Comparison of ENCODE assay signal across 14 cellular contexts in the genomic region with DNA sequence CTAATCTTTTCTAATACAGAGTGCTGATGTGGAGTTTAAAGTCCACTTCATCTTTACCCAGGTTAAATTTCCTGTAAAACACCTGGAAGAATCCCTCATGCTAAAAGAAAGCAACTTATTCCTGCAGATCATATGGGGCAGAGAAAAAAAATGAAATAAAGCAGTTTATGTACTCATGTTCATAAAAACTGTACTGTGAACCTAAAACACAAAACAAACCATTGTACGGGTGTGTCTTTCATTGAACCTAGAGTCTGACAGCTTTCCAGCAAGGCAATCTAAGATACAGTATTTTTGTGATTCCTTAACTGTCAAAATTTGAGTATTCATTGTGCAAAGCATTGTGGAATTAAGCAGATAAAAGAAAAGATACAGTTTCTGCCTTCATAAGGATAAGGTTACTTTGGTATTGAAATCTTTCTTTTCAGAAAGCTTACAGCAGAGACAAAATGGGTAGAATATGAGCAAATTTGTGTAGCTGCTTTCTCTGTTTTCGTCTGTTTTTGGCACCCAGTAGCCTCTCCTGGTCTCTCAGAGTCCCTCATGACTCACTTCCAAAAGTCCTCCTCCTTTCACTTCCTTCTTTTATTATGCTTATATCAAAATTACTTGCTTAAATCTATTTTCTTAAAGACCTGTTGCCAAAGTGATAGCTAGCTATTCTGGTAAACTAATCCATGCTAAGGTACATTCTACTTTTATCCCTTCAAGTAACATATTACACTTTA. TPM values are rescaled to one million over a fixed set of nuclear protein-coding genes. Genes with fewer than 3 reads are reported as not detected.
A peak's percentile ranks its signal among the peaks of the same experiment; 100 is the strongest.
DNase-seq lines count a peak whose midpoint lies in the region; ATAC-seq and TF ChIP-seq lines count a peak whose summit lies in the region.
"Had no signal": no experiment of that assay in that cellular context is flagged by ENCODE, and none has a peak within 500 bp of the region (broad histone marks: within the 10 kb centered on the region; RNA-seq: fewer than 3 reads in every experiment).

No MANE protein-coding gene starts in this region.

- no peak overlapping the region for H3K4me3 ChIP-seq in hepatocyte
- no peak overlapping the region for H3K4me3 ChIP-seq in psoas muscle
- H3K4me3 ChIP-seq: body of pancreas, thyroid gland had no signal

- H3K4me1 ChIP-seq in hepatocyte (ENCODE audit: insufficient read depth), result peaks cover 15% of the 10 kb centered on the region
- no peaks in the 10 kb centered on the region for H3K4me1 ChIP-seq in psoas muscle
- H3K4me1 ChIP-seq: body of pancreas had no signal

- peak overlapping the region; percentile 18 for H3K4me2 ChIP-seq in hepatocyte

- H3K9me3 ChIP-seq in hepatocyte (ENCODE audit: low read depth), result no peaks in the 10 kb centered on the region
- H3K9me3 ChIP-seq in psoas muscle, result no peaks in the 10 kb centered on the region
- H3K9me3 ChIP-seq: body of pancreas, thyroid gland had no signal

- peak overlapping the region; percentile 73 for H3K27ac ChIP-seq in hepatocyte
- no peak overlapping the region for H3K27ac ChIP-seq in psoas muscle
- H3K27ac ChIP-seq: body of pancreas, thyroid gland had no signal

- no peak for TF ChIP-seq CTCF in GM10266 (IDR thresholded peaks at IDR 0.05; ENCODE audit: control insufficient read depth, insufficient read depth, low read depth, missing control alignments)
- no peak for TF ChIP-seq CTCF in hepatocyte (IDR thresholded peaks at IDR 0.05; ENCODE audit: poor library complexity)
- no peak for TF ChIP-seq CTCF in psoas muscle (IDR thresholded peaks at IDR 0.05)

- DNase-seq in GM10266 (ENCODE audit: extremely low spot score), result peak; percentile 15
- peak; percentile 72 for DNase-seq in MV-4-11 (lab: John Stamatoyannopoulos, UW)
- no peak for DNase-seq in hepatocyte (ENCODE audit: low spot score)
- DNase-seq in NCI-H2227 treated with DMSO at 0.1 percent for 48 hours (lab: John Stamatoyannopoulos, UW), result no peak
- DNase-seq in psoas muscle, result no peak
- no peak for DNase-seq in effector CD4-positive, alpha-beta T cell
- DNase-seq in Ammon's horn (ENCODE audit: low spot score), result no peak
- DNase-seq: activated T-cell treated with anti-CD3 and anti-CD28 coated beads for 4 hours, body of pancreas, NCI-H510A, posterior cingulate gyrus, thyroid gland had no signal

- peak; percentile 63 for ATAC-seq in GM21723 (IDR thresholded peaks at IDR 0.05; ENCODE audit: unreplicated experiment)
- no peak for ATAC-seq in psoas muscle
- ATAC-seq: body of pancreas, HepG2 had no signal

- no peaks in the 10 kb centered on the region for H4K20me1 ChIP-seq in hepatocyte (ENCODE audit: insufficient read depth, poor library complexity, severe bottlenecking)

- H3K27me3 ChIP-seq in hepatocyte (no peaks in the 10 kb centered on the region), psoas muscle (ENCODE audit: insufficient read depth in 3 of 3, low read length in 2 of 3) (no peaks in the 10 kb centered on the region)
- H3K27me3 ChIP-seq: body of pancreas, thyroid gland had no signal

- H2AFZ ChIP-seq in hepatocyte, result no peak overlapping the region

- intact Hi-C loops in psoas muscle (cut with DNase I), result no loop called here

- no peaks in the 10 kb centered on the region for H3K9me2 ChIP-seq in hepatocyte (replicated peaks; ENCODE audit: insufficient read depth)

- 77% methylated on average over 2 of the region's 2 CpGs for WGBS in hepatocyte (ENCODE audit: low lambda C conversion rate, missing lambda C conversion rate)
- 50 to 61% (median 58%) methylated on average over 2 of the region's 2 CpGs for WGBS in psoas muscle, 3 donors

- H3K36me3 ChIP-seq in hepatocyte (replicated peaks; ENCODE audit: insufficient read depth, low read depth) (no peaks in the 10 kb centered on the region), psoas muscle (ENCODE audit: insufficient read depth in 1 of 2, low read depth in 1 of 2) (no peaks in the 10 kb centered on the region)
- H3K36me3 ChIP-seq: thyroid gland had no signal

- H3K79me2 ChIP-seq in hepatocyte, result no peaks in the 10 kb centered on the region

RNA-seq across cellular contexts. Expression of a gene that starts 26.8 kb away (rescaled TPM):
- total RNA-seq in hepatocyte (385 and 460 TPM in 2 replicates), psoas muscle (10 to 100 TPM; 19.4 to 30.6 (median 29.0) TPM)
- polyA plus RNA-seq in hepatocyte (78.8 and 78.9 TPM in 2 replicates), psoas muscle (10 to 100 TPM in 2 of 3 donors, 1 to 10 TPM in 1; 6.9 to 26.7 (median 20.6) TPM)

Comparison
In these comparisons a context has a peak if more than half of its experiments do, and no peak if none do; other contexts are left out.
1. DNase-seq: peak in GM10266 (single experiment) and MV-4-11 (single experiment); none in hepatocyte (single experiment), NCI-H2227 treated with DMSO at 0.1 percent for 48 hours (single experiment), psoas muscle (0 of 2), effector CD4-positive, alpha-beta T cell (single experiment) and Ammon's horn (single experiment).
2. RNA of a gene that starts 26.8 kb away (total RNA-seq): 385 to 460 TPM in hepatocyte; 19.4 to 30.6 TPM in psoas muscle; every median in the first group is over 10 times any median in the second.